In the genomic region with DNA sequence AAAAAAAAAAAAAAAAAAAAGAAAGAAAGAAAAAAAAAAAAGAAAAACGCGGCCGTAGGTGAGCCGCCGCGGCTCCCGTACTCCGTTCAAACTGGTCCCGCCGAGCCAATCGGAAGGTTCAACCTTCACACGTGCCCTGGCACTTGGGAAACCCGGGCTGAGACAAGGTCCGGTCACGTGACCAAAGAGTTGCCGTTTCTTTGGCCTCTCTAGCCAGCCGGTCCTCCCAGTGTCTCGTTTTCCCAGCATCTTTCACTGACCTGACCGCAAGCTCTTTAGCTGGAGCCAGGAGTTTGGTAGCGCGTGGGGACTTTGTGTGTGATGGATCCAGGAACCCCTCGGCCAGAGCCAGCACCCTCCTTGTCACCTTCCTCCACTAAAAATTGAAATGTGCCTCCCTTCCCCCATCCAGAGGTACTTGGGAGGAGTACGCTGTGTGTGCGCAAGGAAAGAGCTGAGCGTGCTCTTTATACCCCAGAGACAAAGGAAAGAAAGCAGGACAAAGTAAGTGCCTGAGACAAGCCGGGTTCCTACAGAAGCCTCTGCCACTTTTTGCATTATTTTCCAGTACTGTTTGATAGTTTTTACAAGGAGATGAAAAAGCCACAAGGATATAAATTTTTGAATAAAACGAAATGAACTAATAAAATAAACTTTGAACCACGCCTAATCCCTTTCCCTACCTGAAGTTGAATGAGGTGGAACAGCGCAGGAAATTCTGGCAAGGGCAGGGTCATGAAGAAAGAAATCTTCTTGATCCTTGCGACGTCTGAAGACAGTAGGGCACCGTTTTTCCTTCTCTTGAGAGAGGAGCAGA, we compare ENCODE assay signal across 8 cellular contexts. TPM values are rescaled to one million over a fixed set of nuclear protein-coding genes. Genes with fewer than 3 reads are reported as not detected.
DNase-seq lines count a peak whose midpoint lies in the region; ATAC-seq, FAIRE-seq and TF ChIP-seq lines count a peak whose summit lies in the region.

No MANE protein-coding gene starts in this region.

- no peak for TF ChIP-seq RAD21 in Ishikawa (IDR thresholded peaks at IDR 0.05; ENCODE audit: low read depth)

- FAIRE-seq in D721Med (lab: Jason Lieb, UNC) = peak; percentile 21

- H3K4me3 ChIP-seq in epithelial cell of proximal tubule (ENCODE audit: low read depth, low read length) = peak overlapping the region; percentile 87

- DNase-seq in D721Med (ENCODE audit: insufficient read length, low spot score) (peak; percentile 94), OCI-M2 (lab: John Stamatoyannopoulos, UW; ENCODE audit: unreplicated experiment) (peak; percentile 99), epithelial cell of proximal tubule (ENCODE audit: low read depth) (peak; percentile 93), mucosa of gallbladder (ENCODE audit: low spot score) (peak; percentile 99)
- peak; percentile 85 for DNase-seq in activated T-cell treated with anti-CD3 and anti-CD28 coated beads, Interleukin-2, amount 50 U/mL, for 1 hour
- peak; percentile 86 for DNase-seq in stimulated activated CD8-positive, alpha-beta memory T cell treated with anti-CD3 and anti-CD28 coated beads, Interleukin-4, amount 100 ng/mL, for 24 hours (ENCODE audit: low read depth)

- ATAC-seq in GM21576 (IDR thresholded peaks at IDR 0.05; ENCODE audit: unreplicated experiment) = peak; percentile 71

- TF ChIP-seq CTCF in D721Med (IDR thresholded peaks at IDR 0.05; ENCODE audit: insufficient read depth, missing control alignments) = no peak
- no peak for TF ChIP-seq CTCF in epithelial cell of proximal tubule (conservative IDR thresholded peaks at IDR 0.05; ENCODE audit: low read depth, low read length)

- TF ChIP-seq EP300 in Ishikawa (IDR thresholded peaks at IDR 0.05; ENCODE audit: borderline replicate concordance) = peak; percentile 31; the same call in 1 of the 2 replicates

TF ChIP-seq in Ishikawa, 13 proteins besides CTCF, POLR2A, EP300 and RAD21:
- peak; percentile 58 for TF ChIP-seq TAF1 (IDR thresholded peaks at IDR 0.05; ENCODE audit: low read depth)
- peak; percentile 75 for TF ChIP-seq FOXM1 (IDR thresholded peaks at IDR 0.05; ENCODE audit: borderline replicate concordance, low read depth)
- TF ChIP-seq CREB1 (IDR thresholded peaks at IDR 0.05; ENCODE audit: low read depth) = peak; percentile 62; the same call in 1 of the 2 replicates
- TF ChIP-seq ZBTB7A (IDR thresholded peaks at IDR 0.05; ENCODE audit: low read depth) = no peak
- TF ChIP-seq EGR1 (IDR thresholded peaks at IDR 0.05) = no peak
- TF ChIP-seq, protein P1, sequence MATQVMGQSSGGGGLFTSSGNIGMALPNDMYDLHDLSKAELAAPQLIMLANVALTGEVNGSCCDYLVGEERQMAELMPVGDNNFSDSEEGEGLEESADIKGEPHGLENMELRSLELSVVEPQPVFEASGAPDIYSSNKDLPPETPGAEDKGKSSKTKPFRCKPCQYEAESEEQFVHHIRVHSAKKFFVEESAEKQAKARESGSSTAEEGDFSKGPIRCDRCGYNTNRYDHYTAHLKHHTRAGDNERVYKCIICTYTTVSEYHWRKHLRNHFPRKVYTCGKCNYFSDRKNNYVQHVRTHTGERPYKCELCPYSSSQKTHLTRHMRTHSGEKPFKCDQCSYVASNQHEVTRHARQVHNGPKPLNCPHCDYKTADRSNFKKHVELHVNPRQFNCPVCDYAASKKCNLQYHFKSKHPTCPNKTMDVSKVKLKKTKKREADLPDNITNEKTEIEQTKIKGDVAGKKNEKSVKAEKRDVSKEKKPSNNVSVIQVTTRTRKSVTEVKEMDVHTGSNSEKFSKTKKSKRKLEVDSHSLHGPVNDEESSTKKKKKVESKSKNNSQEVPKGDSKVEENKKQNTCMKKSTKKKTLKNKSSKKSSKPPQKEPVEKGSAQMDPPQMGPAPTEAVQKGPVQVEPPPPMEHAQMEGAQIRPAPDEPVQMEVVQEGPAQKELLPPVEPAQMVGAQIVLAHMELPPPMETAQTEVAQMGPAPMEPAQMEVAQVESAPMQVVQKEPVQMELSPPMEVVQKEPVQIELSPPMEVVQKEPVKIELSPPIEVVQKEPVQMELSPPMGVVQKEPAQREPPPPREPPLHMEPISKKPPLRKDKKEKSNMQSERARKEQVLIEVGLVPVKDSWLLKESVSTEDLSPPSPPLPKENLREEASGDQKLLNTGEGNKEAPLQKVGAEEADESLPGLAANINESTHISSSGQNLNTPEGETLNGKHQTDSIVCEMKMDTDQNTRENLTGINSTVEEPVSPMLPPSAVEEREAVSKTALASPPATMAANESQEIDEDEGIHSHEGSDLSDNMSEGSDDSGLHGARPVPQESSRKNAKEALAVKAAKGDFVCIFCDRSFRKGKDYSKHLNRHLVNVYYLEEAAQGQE (IDR thresholded peaks at IDR 0.05; ENCODE audit: low read depth) = no peak
- TF ChIP-seq, protein P2, sequence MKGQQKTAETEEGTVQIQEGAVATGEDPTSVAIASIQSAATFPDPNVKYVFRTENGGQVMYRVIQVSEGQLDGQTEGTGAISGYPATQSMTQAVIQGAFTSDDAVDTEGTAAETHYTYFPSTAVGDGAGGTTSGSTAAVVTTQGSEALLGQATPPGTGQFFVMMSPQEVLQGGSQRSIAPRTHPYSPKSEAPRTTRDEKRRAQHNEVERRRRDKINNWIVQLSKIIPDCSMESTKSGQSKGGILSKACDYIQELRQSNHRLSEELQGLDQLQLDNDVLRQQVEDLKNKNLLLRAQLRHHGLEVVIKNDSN (IDR thresholded peaks at IDR 0.05) = peak; percentile 99
- peak; percentile 56 for TF ChIP-seq TCF12 (IDR thresholded peaks at IDR 0.05; ENCODE audit: low read depth)
- peak; percentile 32; the same call in 1 of the 2 replicates for TF ChIP-seq NFIC (IDR thresholded peaks at IDR 0.05)
- TF ChIP-seq TEAD4 (IDR thresholded peaks at IDR 0.05) = 0 out of 2 replicates have a peak, but pooled peaks have one; percentile 22
- TF ChIP-seq CEBPB (IDR thresholded peaks at IDR 0.05) = peak; percentile 60; the same call in 1 of the 2 replicates
- TF ChIP-seq, protein P3, sequence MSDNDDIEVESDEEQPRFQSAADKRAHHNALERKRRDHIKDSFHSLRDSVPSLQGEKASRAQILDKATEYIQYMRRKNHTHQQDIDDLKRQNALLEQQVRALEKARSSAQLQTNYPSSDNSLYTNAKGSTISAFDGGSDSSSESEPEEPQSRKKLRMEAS (IDR thresholded peaks at IDR 0.05) = peak; percentile 97
- 0 out of 2 replicates have a peak, but pooled peaks have one; percentile 34 for TF ChIP-seq YY1 (IDR thresholded peaks at IDR 0.05; ENCODE audit: low read depth)

RNA-seq across cellular contexts. Expression of a gene that starts 1.0 kb away (rescaled TPM):
- total RNA-seq in epithelial cell of proximal tubule (21.9 and 33.3 TPM in 2 replicates), mucosa of gallbladder (65.5 TPM)

RNA-seq across cellular contexts. Expression of a gene that starts 11.7 kb away (rescaled TPM):
- total RNA-seq in epithelial cell of proximal tubule (430 and 635 TPM in 2 replicates), mucosa of gallbladder (172 TPM)

RNA-seq across cellular contexts. Expression of a gene that starts 14.5 kb away (rescaled TPM):
- total RNA-seq in epithelial cell of proximal tubule (86.6 and 151 TPM in 2 replicates), mucosa of gallbladder (64.8 TPM)

RNA-seq across cellular contexts. Expression of a gene that starts 26.3 kb away (rescaled TPM):
- total RNA-seq in epithelial cell of proximal tubule (18.5 and 21.3 TPM in 2 replicates), mucosa of gallbladder (8.9 TPM)

RNA-seq across cellular contexts. Expression of a gene that starts 28.8 kb away (rescaled TPM):
- total RNA-seq in epithelial cell of proximal tubule = not detected in 2 replicates
- not detected for total RNA-seq in mucosa of gallbladder

Comparison
In these comparisons a context has a peak if more than half of its experiments do, and no peak if none do; other contexts are left out.
1. Peak in every context shown above with its lines: DNase-seq, ATAC-seq and H3K4me3 ChIP-seq.